28 cellular contexts compared by ENCODE assay signal in genomic region chr5:4730279-4730678, GRCh38.
"Had no signal": no experiment of that assay in that cellular context is flagged by ENCODE, and none has a peak within 500 bp of the region (broad histone marks: within the 10 kb centered on the region; RNA-seq: fewer than 3 reads in every experiment).

No MANE protein-coding gene starts in this region.

- H3K4me1 ChIP-seq: breast epithelium, Peyer's patch, SJSA1 had no signal

- H3K9me3 ChIP-seq: breast epithelium, SJSA1 had no signal

- H3K4me3 ChIP-seq: breast epithelium, Peyer's patch, SJSA1 had no signal

- H3K27me3 ChIP-seq: breast epithelium, Peyer's patch, SJSA1 had no signal

- H3K27ac Mint-ChIP-seq: activated CD4-positive, alpha-beta T cell treated with anti-CD3 and anti-CD28 coated beads, Interleukin-2, amount 10 ng/mL, durations not matched to agents 24 days and 14 days; activated CD8-positive, alpha-beta memory T cell treated with anti-CD3 and anti-CD28 coated beads, Interleukin-2, amount 10 ng/mL, durations not matched to agents 7 days and 5 days; activated naive CD4-positive, alpha-beta T cell treated with anti-CD3 and anti-CD28 coated beads, Interleukin-2, amount 50 U/mL, for 24 hours; activated T-cell treated with anti-CD3 and anti-CD28 coated beads, Interleukin-2, amount 50 U/mL, for 24 hours; activated T-helper 1 cell treated with anti-CD3 and anti-CD28 coated beads, Interleukin-12 subunit alpha, Interleukin-12 subunit beta, Interleukin-2, Interleukin-4 antibody, amounts not matched to agents 30 ng/mL and 10 ng/mL and 1 ng/mL, durations not matched to agents 14 hours and 24 hours and 36 hours; T-helper 1 cell treated with Interleukin-12 subunit alpha and Interleukin-12 subunit beta and Interleukin-4 antibody, amounts not matched to agents 30 μg/mL and 1 μg/mL, for 36 hours; WTC11 had no signal

- H3K27me3 Mint-ChIP-seq: activated CD4-positive, alpha-beta T cell treated with anti-CD3 and anti-CD28 coated beads, Interleukin-2, amount 10 ng/mL, durations not matched to agents 24 days and 14 days; activated CD8-positive, alpha-beta memory T cell treated with anti-CD3 and anti-CD28 coated beads, Interleukin-2, amount 10 ng/mL, durations not matched to agents 7 days and 5 days; activated naive CD4-positive, alpha-beta T cell treated with anti-CD3 and anti-CD28 coated beads, Interleukin-2, amount 50 U/mL, for 24 hours; activated T-cell treated with anti-CD3 and anti-CD28 coated beads, Interleukin-2, amount 50 U/mL, for 24 hours had no signal

- H3K27ac ChIP-seq: breast epithelium, KMS-11, Peyer's patch, RWPE1, SJSA1 had no signal

- DNase-seq: activated CD4-positive, alpha-beta T cell treated with anti-CD3 and anti-CD28 coated beads for 1 hour; activated CD4-positive, alpha-beta T cell treated with anti-CD3 and anti-CD28 coated beads, Interleukin-2, amount 10 ng/mL, durations not matched to agents 24 days and 14 days; activated CD4-positive, alpha-beta T cell treated with anti-CD3 and anti-CD28 coated beads, Interleukin-2, amount 50 U/mL, for 48 hours; activated CD8-positive, alpha-beta memory T cell treated with anti-CD3 and anti-CD28 coated beads, Interleukin-2, amount 10 ng/mL, durations not matched to agents 7 days and 5 days; activated effector memory CD4-positive, alpha-beta T cell treated with Interleukin-2 at 50 U/mL for 16 hours; activated naive CD4-positive, alpha-beta T cell; activated T-cell treated with anti-CD3 and anti-CD28 coated beads, Interleukin-2, amount 50 U/mL, for 24 hours; aorta; central memory CD4-positive, alpha-beta T cell; NCI-H1092; NCI-H1436 treated with DMSO at 0.1 percent for 48 hours; NCI-H187; NCI-H2081; NCI-H446; NCI-H526; NCI-H774; NK-92 treated with Interleukin-12 subunit alpha and Interleukin-12 subunit beta, amount 100 ng/mL, for 24 hours; OCI-M1; Peyer's patch; Right ventricle myocardium superior had no signal

- ATAC-seq: activated CD8-positive, alpha-beta memory T cell treated with anti-CD3 and anti-CD28 coated beads, Interleukin-2, amount 10 ng/mL, durations not matched to agents 7 days and 5 days; WTC11 had no signal

- H3K36me3 Mint-ChIP-seq: activated CD8-positive, alpha-beta memory T cell treated with anti-CD3 and anti-CD28 coated beads, Interleukin-2, amount 10 ng/mL, durations not matched to agents 7 days and 5 days; activated naive CD4-positive, alpha-beta T cell treated with anti-CD3 and anti-CD28 coated beads, Interleukin-2, amount 50 U/mL, for 24 hours; WTC11 had no signal

- H3K4me3 Mint-ChIP-seq: activated CD4-positive, alpha-beta T cell treated with anti-CD3 and anti-CD28 coated beads, Interleukin-2, amount 10 ng/mL, durations not matched to agents 24 days and 14 days; activated CD8-positive, alpha-beta memory T cell treated with anti-CD3 and anti-CD28 coated beads, Interleukin-2, amount 10 ng/mL, durations not matched to agents 7 days and 5 days; activated naive CD4-positive, alpha-beta T cell treated with anti-CD3 and anti-CD28 coated beads, Interleukin-2, amount 50 U/mL, for 24 hours; activated T-cell treated with anti-CD3 and anti-CD28 coated beads, Interleukin-2, amount 50 U/mL, for 24 hours; activated T-helper 1 cell treated with anti-CD3 and anti-CD28 coated beads, Interleukin-12 subunit alpha, Interleukin-12 subunit beta, Interleukin-2, Interleukin-4 antibody, amounts not matched to agents 30 ng/mL and 10 ng/mL and 1 ng/mL, durations not matched to agents 14 hours and 24 hours and 36 hours; T-helper 1 cell treated with Interleukin-12 subunit alpha and Interleukin-12 subunit beta and Interleukin-4 antibody, amounts not matched to agents 30 μg/mL and 1 μg/mL, for 36 hours; WTC11 had no signal

- H3K4me1 Mint-ChIP-seq: activated CD4-positive, alpha-beta T cell treated with anti-CD3 and anti-CD28 coated beads, Interleukin-2, amount 10 ng/mL, durations not matched to agents 24 days and 14 days; activated CD8-positive, alpha-beta memory T cell treated with anti-CD3 and anti-CD28 coated beads, Interleukin-2, amount 10 ng/mL, durations not matched to agents 7 days and 5 days; activated naive CD4-positive, alpha-beta T cell treated with anti-CD3 and anti-CD28 coated beads, Interleukin-2, amount 50 U/mL, for 24 hours; WTC11 had no signal

- H3K36me3 ChIP-seq: breast epithelium, Peyer's patch, SJSA1 had no signal

- H3K9me3 Mint-ChIP-seq: activated CD4-positive, alpha-beta T cell treated with anti-CD3 and anti-CD28 coated beads, Interleukin-2, amount 10 ng/mL, durations not matched to agents 24 days and 14 days; WTC11 had no signal
